ENCODE assay signal across 28 cellular contexts in the genomic region with DNA sequence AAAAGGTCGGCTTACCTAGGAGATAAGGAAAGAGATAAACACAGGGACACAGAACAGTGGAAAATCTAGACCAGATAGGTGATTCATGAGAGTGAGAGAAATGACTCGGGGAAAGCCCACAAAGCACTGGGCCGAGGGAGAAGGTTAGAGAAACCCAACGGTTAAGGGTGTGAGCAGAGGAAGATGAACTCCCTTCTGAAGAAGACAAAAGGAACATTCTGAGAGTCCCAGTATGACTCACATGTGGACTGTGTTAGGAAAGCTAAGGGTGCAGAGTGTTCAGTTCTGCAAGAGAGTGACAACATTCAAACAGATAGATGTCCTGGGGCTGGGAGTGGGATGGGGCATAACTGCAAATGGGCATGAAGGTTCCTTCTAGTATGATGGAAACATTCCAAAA.
DNase-seq lines count a peak whose midpoint lies in the region; FAIRE-seq and TF ChIP-seq lines count a peak whose summit lies in the region.
"Had no signal": no experiment of that assay in that cellular context is flagged by ENCODE, and none has a peak within 500 bp of the region (broad histone marks: within the 10 kb centered on the region; RNA-seq: fewer than 3 reads in every experiment).

No MANE protein-coding gene starts in this region.

- peak overlapping the region; percentile 26 for H2AFZ ChIP-seq in GM23248

- WGBS in GM23248 (ENCODE audit: low coverage in 1 of 2, low lambda C conversion rate in 2 of 2, missing lambda C conversion rate in 2 of 2), 2 experiments = 36 to 39% methylated on average over 4 of the region's 4 CpGs

- H3K4me2 ChIP-seq in GM23248 (ENCODE audit: unreplicated experiment) = peak overlapping the region; percentile 58

- H3K27me3 ChIP-seq in GM23248 (replicated peaks; ENCODE audit: insufficient read depth) (no peaks in the 10 kb centered on the region), adipocyte (replicated peaks; ENCODE audit: control insufficient read depth, insufficient read depth, low read length) (no peaks in the 10 kb centered on the region), Peyer's patch (no peaks in the 10 kb centered on the region)
- H3K27me3 ChIP-seq: ovary, spleen, testis had no signal

- H3F3A ChIP-seq in GM23248 (ENCODE audit: insufficient read depth) = peaks cover 34% of the 10 kb centered on the region

- H3K36me3 ChIP-seq in GM23248 (ENCODE audit: low read depth) (no peaks in the 10 kb centered on the region), adipocyte (ENCODE audit: control insufficient read depth, insufficient read depth, low read length, severe bottlenecking) (no peaks in the 10 kb centered on the region), Peyer's patch (no peaks in the 10 kb centered on the region)
- H3K36me3 ChIP-seq: ovary, spleen, WERI-Rb-1 had no signal

- in situ Hi-C loops in GM23248 (cut with MboI) = no loop called here
- in situ Hi-C loops in G401 (cut with HindIII; ENCODE audit: low sequenced_read_pairs) = no loop called here

- H3K79me2 ChIP-seq in GM23248 (ENCODE audit: insufficient read depth) = peaks cover 55% of the 10 kb centered on the region

- DNase-seq in GM23248 (peak; percentile 73), adipocyte (ENCODE audit: low read depth) (no peak), fibroblast of pulmonary artery (ENCODE audit: low read depth) (peak; percentile 45), skeletal muscle cell (ENCODE audit: low read depth) (peak; percentile 42), HuH-7.5 (ENCODE audit: low spot score) (no peak), GM19239 (ENCODE audit: insufficient read length, low spot score) (no peak), Peyer's patch (no peak), G401 (ENCODE audit: low spot score) (no peak)
- DNase-seq: activated CD4-positive, alpha-beta T cell treated with anti-CD3 and anti-CD28 coated beads for 4 hours; activated CD8-positive, alpha-beta T cell treated with anti-CD3 and anti-CD28 coated beads, Interleukin-2, amount 10 ng/mL, durations not matched to agents 7 days and 5 days; activated T-cell treated with anti-CD3 and anti-CD28 coated beads for 4 hours; Caco-2; DMS53; effector memory CD8-positive, alpha-beta T cell; GF-D8; hypothalamus; NCI-H1105 treated with DMSO at 0.1 percent for 48 hours; NCI-H2029; NCI-H526 treated with DMSO at 0.1 percent for 48 hours; ovary; SHP77; spleen; stimulated activated CD4-positive, alpha-beta T cell treated with anti-CD3 and anti-CD28 coated beads, Interleukin-2, amount 100 ng/mL, for 24 hours; stimulated activated naive CD8-positive, alpha-beta T cell treated with anti-CD3 and anti-CD28 coated beads, Interleukin-15, Interleukin-2, amounts not matched to agents 100 U/mL and 50 U/mL, for 24 hours; SW 1271; T-helper 9 cell; testis; WERI-Rb-1 had no signal

- H3K9ac ChIP-seq in GM23248 (peak overlapping the region; percentile 14; the same call in 1 of the 2 replicates), adipocyte (ENCODE audit: low read length) (peak overlapping the region; percentile 24)

- TF ChIP-seq POLR2A in Peyer's patch (IDR thresholded peaks at IDR 0.05) = no peak

- H4K20me1 ChIP-seq in GM23248 (ENCODE audit: insufficient read depth) = no peaks in the 10 kb centered on the region

- FAIRE-seq in GM19239 (lab: Jason Lieb, UNC) = no peak

- no peaks in the 10 kb centered on the region for H3K9me2 ChIP-seq in GM23248 (ENCODE audit: insufficient read depth)

- TF ChIP-seq CTCF in fibroblast of pulmonary artery (IDR thresholded peaks at IDR 0.05; ENCODE audit: low read length, missing control alignments) (no peak), Peyer's patch (IDR thresholded peaks at IDR 0.05) (no peak)

- H3K27ac ChIP-seq in GM23248 = peak overlapping the region; percentile 69
- no peak overlapping the region for H3K27ac ChIP-seq in Peyer's patch
- H3K27ac ChIP-seq: ovary, spleen, testis, WERI-Rb-1 had no signal

- H3K9me3 ChIP-seq in GM23248 (ENCODE audit: low read depth) (no peaks in the 10 kb centered on the region), adipocyte (ENCODE audit: control insufficient read depth, low read length) (no peaks in the 10 kb centered on the region), Peyer's patch (no peaks in the 10 kb centered on the region)
- H3K9me3 ChIP-seq: Caco-2, ovary, testis had no signal

- H3K4me3 ChIP-seq in GM23248 (peak overlapping the region; percentile 13; the same call in 1 of the 2 replicates), adipocyte (ENCODE audit: low read length) (no peak overlapping the region), fibroblast of pulmonary artery (replicated peaks; ENCODE audit: low read depth, low read length) (no peak overlapping the region), skeletal muscle cell (ENCODE audit: low read depth, low read length) (no peak overlapping the region), Peyer's patch (no peak overlapping the region)
- H3K4me3 ChIP-seq: ovary, spleen, testis had no signal

- H3K4me1 ChIP-seq in GM23248 (ENCODE audit: insufficient read depth) = peaks cover 38% of the 10 kb centered on the region
- H3K4me1 ChIP-seq in adipocyte (ENCODE audit: control insufficient read depth, insufficient read depth, low read length) = peaks cover 25% of the 10 kb centered on the region
- no peaks in the 10 kb centered on the region for H3K4me1 ChIP-seq in Peyer's patch
- H3K4me1 ChIP-seq: Caco-2, spleen, testis had no signal

Comparison
In these comparisons a context has a peak if more than half of its experiments do, and no peak if none do; other contexts are left out.
1. DNase-seq: peak in GM23248 (single experiment), fibroblast of pulmonary artery (single experiment) and skeletal muscle cell (single experiment); none in adipocyte (single experiment), HuH-7.5 (single experiment), GM19239 (single experiment), Peyer's patch (0 of 3) and G401 (single experiment).